In genomic region chr2:190415794-190416729, GRCh38 we compare ENCODE assay signal across 11 cellular contexts. TPM values are rescaled to one million over a fixed set of nuclear protein-coding genes. Genes with fewer than 3 reads are reported as not detected.
A peak's percentile ranks its signal among the peaks of the same experiment; 100 is the strongest.
DNase-seq lines count a peak whose midpoint lies in the region; ATAC-seq, FAIRE-seq and TF ChIP-seq lines count a peak whose summit lies in the region.
"Had no signal": no experiment of that assay in that cellular context is flagged by ENCODE, and none has a peak within 500 bp of the region (broad histone marks: within the 10 kb centered on the region; RNA-seq: fewer than 3 reads in every experiment).

No MANE protein-coding gene starts in this region.

- peaks cover 48 to 90% (median 84%) of the 10 kb centered on the region in 4 donors for H3K4me1 Mint-ChIP-seq in CD4-positive, CD25-positive, alpha-beta regulatory T cell
- H3K4me1 Mint-ChIP-seq in immature natural killer cell = peaks cover 50 to 92% of the 10 kb centered on the region in 2 donors
- H3K4me1 Mint-ChIP-seq in CD14-positive monocyte = peaks cover 48% of the 10 kb centered on the region

- H3K9me3 Mint-ChIP-seq in CD4-positive, CD25-positive, alpha-beta regulatory T cell = no peaks in the 10 kb centered on the region
- no peaks in the 10 kb centered on the region for H3K9me3 Mint-ChIP-seq in immature natural killer cell
- H3K9me3 Mint-ChIP-seq in CD14-positive monocyte = no peaks in the 10 kb centered on the region

- H3K27me3 Mint-ChIP-seq in CD4-positive, CD25-positive, alpha-beta regulatory T cell = no peaks in the 10 kb centered on the region
- peaks cover 0 to 1% (median 0%) of the 10 kb centered on the region in 3 donors for H3K27me3 Mint-ChIP-seq in immature natural killer cell (ENCODE audit: low read depth in 3 of 3)
- peaks cover 0 to 1% (median 0%) of the 10 kb centered on the region in 3 donors for H3K27me3 Mint-ChIP-seq in CD14-positive monocyte (ENCODE audit: low read depth in 3 of 3)

- H3K36me3 Mint-ChIP-seq in CD4-positive, CD25-positive, alpha-beta regulatory T cell = peaks cover 25% of the 10 kb centered on the region
- H3K36me3 Mint-ChIP-seq in immature natural killer cell (peaks cover 0 to 19% (median 5%) of the 10 kb centered on the region in 3 donors), CD14-positive monocyte (peaks cover 6 to 7% of the 10 kb centered on the region in 2 donors)

- H3K9me3 ChIP-seq in CD4-positive, CD25-positive, alpha-beta regulatory T cell (ENCODE audit: control insufficient read depth in 2 of 2, low read length in 2 of 2) = no peaks in the 10 kb centered on the region

- no peaks in the 10 kb centered on the region for H3K27me3 ChIP-seq in CD4-positive, CD25-positive, alpha-beta regulatory T cell (ENCODE audit: control insufficient read depth, insufficient read depth, low read length)

- H3K36me3 ChIP-seq in CD4-positive, CD25-positive, alpha-beta regulatory T cell (ENCODE audit: control insufficient read depth, insufficient read depth, low read length) = peaks cover 2% of the 10 kb centered on the region

- TF ChIP-seq CTCF in CD14-positive monocyte (IDR thresholded peaks at IDR 0.05) = no peak

- peak overlapping the region; percentile 71 for H3K4me3 ChIP-seq in CD4-positive, CD25-positive, alpha-beta regulatory T cell (ENCODE audit: low read depth, low read length)

- DNase-seq in CD4-positive, CD25-positive, alpha-beta regulatory T cell = peak in 2 of 3 donors; percentile 14 to 64
- DNase-seq in GM19239 (ENCODE audit: insufficient read length, low spot score) (no peak), NCI-H82 (lab: John Stamatoyannopoulos, UW) (peak; percentile 80), immature natural killer cell (peak in 2 of 3 donors; percentile 19 to 21), CD14-positive monocyte (ENCODE audit: low spot score) (no peak), left lobe of liver (ENCODE audit: low spot score) (no peak), DMS53 (lab: John Stamatoyannopoulos, UW) (no peak)
- DNase-seq: GOT3 had no signal

- peak overlapping the region; percentile 59 to 96 (median 85) for H3K27ac Mint-ChIP-seq in CD4-positive, CD25-positive, alpha-beta regulatory T cell
- peak overlapping the region; percentile 88 to 98 (median 90) for H3K27ac Mint-ChIP-seq in immature natural killer cell
- H3K27ac Mint-ChIP-seq in CD14-positive monocyte = peak overlapping the region in 3 of 7 donors; percentile 47 to 85 (median 47)

- peak; percentile 61 for FAIRE-seq in GM19239 (lab: Jason Lieb, UNC)
- FAIRE-seq: G401.6, HepG2 had no signal

- intact Hi-C loops in CD14-positive monocyte (cut with micrococcal nuclease) = no loop called here

- H3K4me3 Mint-ChIP-seq in CD4-positive, CD25-positive, alpha-beta regulatory T cell = peak overlapping the region; percentile 30 to 70 (median 66)
- H3K4me3 Mint-ChIP-seq in immature natural killer cell = peak overlapping the region; percentile 40 to 66 (median 61)
- no peak overlapping the region for H3K4me3 Mint-ChIP-seq in CD14-positive monocyte

- peak; percentile 62 for ATAC-seq in CD4-positive, CD25-positive, alpha-beta regulatory T cell (ENCODE audit: low read depth in 2 of 2)
- ATAC-seq in left lobe of liver (no peak), HG03442 (IDR thresholded peaks at IDR 0.05; ENCODE audit: unreplicated experiment) (no peak)

- H3K4me1 ChIP-seq in CD4-positive, CD25-positive, alpha-beta regulatory T cell (ENCODE audit: control insufficient read depth, insufficient read depth, low read length, poor library complexity, severe bottlenecking) = peaks cover 43% of the 10 kb centered on the region

- peak overlapping the region; percentile 81 for H3K27ac ChIP-seq in CD4-positive, CD25-positive, alpha-beta regulatory T cell (ENCODE audit: insufficient read depth, low read length, poor library complexity, severe bottlenecking)

RNA-seq across cellular contexts. Expression of gene MFSD6, which starts 7.9 kb away (rescaled TPM):
- 67.1 TPM for total RNA-seq in CD4-positive, CD25-positive, alpha-beta regulatory T cell
- 10 to 100 TPM; 24.0 to 38.8 (median 27.2) TPM for polyA plus RNA-seq in CD4-positive, CD25-positive, alpha-beta regulatory T cell
- polyA plus RNA-seq in immature natural killer cell (10 to 100 TPM in 1 of 3 donors, 1 to 10 TPM in 2; 7.3 to 35.1 (median 8.5) TPM), CD14-positive monocyte (10 to 100 TPM in 1 of 2 donors, 1 to 10 TPM in 1; 8.8 to 12.9 TPM)
- total RNA-seq in left lobe of liver = 1.9 TPM

Comparison
In these comparisons a context has a peak if more than half of its experiments do, and no peak if none do; other contexts are left out.
1. ATAC-seq: peak in CD4-positive, CD25-positive, alpha-beta regulatory T cell (2 of 2); none in left lobe of liver (single experiment) and HG03442 (single experiment).
2. DNase-seq: peak in CD4-positive, CD25-positive, alpha-beta regulatory T cell (2 of 3), NCI-H82 (single experiment) and immature natural killer cell (2 of 3); none in GM19239 (single experiment), CD14-positive monocyte (single experiment), left lobe of liver (single experiment) and DMS53 (single experiment).
3. H3K4me3 Mint-ChIP-seq: peak in CD4-positive, CD25-positive, alpha-beta regulatory T cell (4 of 4) and immature natural killer cell (5 of 5); none in CD14-positive monocyte (0 of 2).